In the genomic region with DNA sequence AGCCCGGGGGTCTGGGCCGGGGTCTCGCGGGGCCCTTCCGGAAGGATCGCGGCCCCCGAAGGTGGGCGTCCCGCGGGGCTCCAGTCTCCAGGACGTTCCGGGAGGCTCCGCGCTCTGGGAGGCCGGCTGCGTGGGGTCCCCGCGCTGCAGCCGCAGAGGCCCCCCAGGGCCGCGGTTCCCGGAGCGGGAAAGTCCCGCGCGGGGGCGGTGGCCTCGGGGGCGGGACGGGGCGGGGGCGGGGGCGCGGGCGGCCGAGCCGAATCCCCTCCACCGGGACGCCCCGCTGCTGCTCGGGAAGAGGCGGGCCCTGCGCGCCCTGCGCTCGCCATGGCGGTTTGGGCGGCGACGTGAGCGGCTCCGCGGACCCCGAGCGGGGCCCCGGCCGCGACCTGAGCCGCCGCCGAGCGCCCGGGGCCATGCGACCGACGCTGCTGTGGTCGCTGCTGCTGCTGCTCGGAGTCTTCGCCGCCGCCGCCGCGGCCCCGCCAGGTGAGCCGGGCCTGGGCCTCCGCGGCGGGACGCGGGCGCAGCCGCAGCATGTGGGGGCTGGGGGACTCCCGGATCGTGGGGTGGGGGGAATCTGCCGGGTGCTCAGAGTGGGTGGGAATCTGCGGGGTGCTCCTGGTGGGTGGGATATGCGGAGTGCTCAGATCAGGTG, we compare ENCODE assay signal across 8 cellular contexts. TPM values are rescaled to one million over a fixed set of nuclear protein-coding genes. Genes with fewer than 3 reads are reported as not detected.
DNase-seq lines count a peak whose midpoint lies in the region; ATAC-seq and TF ChIP-seq lines count a peak whose summit lies in the region.

A gene with protein sequence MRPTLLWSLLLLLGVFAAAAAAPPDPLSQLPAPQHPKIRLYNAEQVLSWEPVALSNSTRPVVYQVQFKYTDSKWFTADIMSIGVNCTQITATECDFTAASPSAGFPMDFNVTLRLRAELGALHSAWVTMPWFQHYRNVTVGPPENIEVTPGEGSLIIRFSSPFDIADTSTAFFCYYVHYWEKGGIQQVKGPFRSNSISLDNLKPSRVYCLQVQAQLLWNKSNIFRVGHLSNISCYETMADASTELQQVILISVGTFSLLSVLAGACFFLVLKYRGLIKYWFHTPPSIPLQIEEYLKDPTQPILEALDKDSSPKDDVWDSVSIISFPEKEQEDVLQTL (plus strand): TSS at position 286 of the 658 bp plus-strand sequence. CDS start 131 bp downstream, at position 417.

- DNase-seq in GM10248 (ENCODE audit: extremely low spot score) (peak; percentile 77), T-helper 9 cell (peak; percentile 25), cerebellum (ENCODE audit: low spot score) (peak; percentile 39), kidney epithelial cell (ENCODE audit: low read depth) (no peak), middle frontal gyrus (ENCODE audit: extremely low spot score, low spot score) (no peak)
- DNase-seq in stimulated activated CD4-positive, alpha-beta T cell treated with anti-CD3 and anti-CD28 coated beads, Interleukin-4, amount 100 ng/mL, for 1 hour = peak; percentile 56

- no peaks in the 10 kb centered on the region for H3K36me3 ChIP-seq in kidney epithelial cell (ENCODE audit: control insufficient read depth, insufficient read depth, low read length)

- H3K27me3 ChIP-seq in kidney epithelial cell (ENCODE audit: control insufficient read depth, insufficient read depth, low read length) = no peaks in the 10 kb centered on the region

- peak within 1 kb of the TSS; percentile 91 for H3K4me3 ChIP-seq in kidney epithelial cell (ENCODE audit: low read depth, low read length)

- POLR2A ChIA-PET in GM10248 (lab: Yijun Ruan, JAX) = interaction anchor here (1.8 kb wide), 1 partner anchor 42 kb away, joined by 7 read pairs; no protein-coding TSS in a partner anchor

- no peak for TF ChIP-seq CTCF in GM10248 (IDR thresholded peaks at IDR 0.05; ENCODE audit: control extremely low read depth, extremely low read depth, low read depth, missing control alignments)
- TF ChIP-seq CTCF in kidney epithelial cell (IDR thresholded peaks at IDR 0.05; ENCODE audit: insufficient read depth, low read length, poor library complexity, severe bottlenecking) = no peak

- CTCF ChIA-PET in GM10248 (lab: Yijun Ruan, JAX) = interaction anchor here (0.9 to 4.4 kb wide), 7 partner anchors 10 to 43 kb away, joined by 3 to 29 read pairs (median 5); no protein-coding TSS in a partner anchor

- ATAC-seq in HG03045 (IDR thresholded peaks at IDR 0.05; ENCODE audit: unreplicated experiment) (peak; percentile 53), GM21717 (IDR thresholded peaks at IDR 0.05; ENCODE audit: unreplicated experiment) (no peak)

RNA-seq across cellular contexts. Expression of the gene that starts here (rescaled TPM):
- 34.2 TPM for total RNA-seq in cerebellum
- total RNA-seq in kidney epithelial cell = 64.1 and 66.5 TPM in 2 replicates

Comparison
In these comparisons a context has a peak if more than half of its experiments do, and no peak if none do; other contexts are left out.
1. DNase-seq: peak in GM10248 (single experiment), T-helper 9 cell (single experiment), cerebellum (single experiment) and stimulated activated CD4-positive, alpha-beta T cell treated with anti-CD3 and anti-CD28 coated beads, Interleukin-4, amount 100 ng/mL, for 1 hour (single experiment); none in kidney epithelial cell (single experiment) and middle frontal gyrus (single experiment).